In the genomic region with DNA sequence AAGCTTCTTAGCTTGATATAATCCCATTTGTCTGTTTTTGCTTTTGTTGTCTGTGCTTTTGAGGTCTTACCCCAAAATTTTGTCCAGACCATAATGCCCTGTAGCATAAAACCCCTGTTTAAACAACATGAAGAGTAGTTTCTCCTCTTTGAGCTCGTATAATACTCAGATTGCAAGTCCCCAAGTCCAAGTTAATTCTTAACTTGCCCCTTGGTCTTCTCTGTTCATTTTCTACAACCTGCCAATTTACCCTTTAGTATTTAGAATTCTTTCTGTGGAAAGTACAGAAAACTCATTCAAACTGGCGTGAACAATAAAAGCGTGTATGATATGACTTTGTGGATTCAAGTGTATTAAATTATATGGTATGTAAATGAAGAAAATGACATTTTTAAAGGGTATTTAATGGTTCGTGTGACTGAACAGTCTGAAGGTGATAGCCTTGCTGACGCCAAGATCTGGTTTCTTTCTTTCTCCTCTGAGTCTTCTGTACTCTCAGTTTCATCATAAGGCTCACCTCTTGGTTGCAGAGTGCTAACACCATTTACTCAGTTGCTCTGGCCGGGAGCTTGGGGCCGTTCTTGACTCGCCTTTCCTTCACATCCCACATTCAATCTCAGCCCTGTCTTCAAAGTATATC, we compare ENCODE assay signal across 25 cellular contexts.
A peak's percentile ranks its signal among the peaks of the same experiment; 100 is the strongest.
DNase-seq lines count a peak whose midpoint lies in the region; ATAC-seq and TF ChIP-seq lines count a peak whose summit lies in the region.
"Had no signal": no experiment of that assay in that cellular context is flagged by ENCODE, and none has a peak within 500 bp of the region (broad histone marks: within the 10 kb centered on the region; RNA-seq: fewer than 3 reads in every experiment).

No MANE protein-coding gene starts in this region.

- H3K36me3 ChIP-seq in smooth muscle cell (ENCODE audit: low read depth) (no peaks in the 10 kb centered on the region), Caco-2 (ENCODE audit: control insufficient read depth, insufficient read depth, low read length) (no peaks in the 10 kb centered on the region)
- H3K36me3 ChIP-seq: Peyer's patch, SJCRH30 had no signal

- no peak for DNase-seq in activated T-cell treated with anti-CD3 and anti-CD28 coated beads, Interleukin-2, amount 50 U/mL, for 24 hours
- DNase-seq in activated T-cell treated with anti-CD3 and anti-CD28 coated beads for 4 hours (no peak), left lobe of liver (ENCODE audit: low spot score) (no peak), smooth muscle cell (lab: John Stamatoyannopoulos, UW; ENCODE audit: unreplicated experiment) (no peak), HK-2 (ENCODE audit: unreplicated experiment) (no peak), Caco-2 (no peak)
- no peak for DNase-seq in activated T-helper 2 cell treated with anti-CD3 and anti-CD28 coated beads, Interferon-gamma antibody, Interleukin-2, Interleukin-4, amounts not matched to agents 10 μg/mL and 5 μg/mL and 100 μg/mL, durations not matched to agents 14 hours and 24 hours and 36 hours (ENCODE audit: low spot score)
- DNase-seq: 8988T; AML-193; C1 segment of cervical spinal cord; Calu3; CD8-positive, alpha-beta T cell; DMS153; GOT3; HCEC 1CT; IMR-90; NCI-H1105; NCI-H146; NCI-H2029; NCI-H2227 treated with DMSO at 0.1 percent for 48 hours; NCI-H510A treated with DMSO at 0.1 percent for 48 hours; NCI-H748 treated with DMSO at 0.1 percent for 48 hours; Peyer's patch; SJCRH30 had no signal

- H3K9me3 ChIP-seq in smooth muscle cell (replicated peaks; ENCODE audit: low read depth) (no peaks in the 10 kb centered on the region), Caco-2 (no peaks in the 10 kb centered on the region)
- H3K9me3 ChIP-seq: Peyer's patch had no signal

- TF ChIP-seq CTCF in brain (conservative IDR thresholded peaks at IDR 0.05) (no peak), smooth muscle cell (IDR thresholded peaks at IDR 0.05; ENCODE audit: borderline replicate concordance, insufficient read depth, poor library complexity, severe bottlenecking) (no peak), Caco-2 (IDR thresholded peaks at IDR 0.05; ENCODE audit: insufficient read depth in 1 of 2, low read depth in 1 of 2, low read length in 1 of 2, severe bottlenecking in 1 of 2, unreplicated experiment in 1 of 2) (no peak)

- no peaks in the 10 kb centered on the region for H4K20me1 ChIP-seq in smooth muscle cell (ENCODE audit: low read depth)

- H3K4me3 Mint-ChIP-seq in activated T-cell treated with anti-CD3 and anti-CD28 coated beads, Interleukin-2, amount 50 U/mL, for 24 hours, result no peak overlapping the region
- H3K4me3 Mint-ChIP-seq in brain (no peak overlapping the region), Caco-2 (ENCODE audit: unreplicated experiment) (no peak overlapping the region)
- H3K4me3 Mint-ChIP-seq in activated T-helper 2 cell treated with anti-CD3 and anti-CD28 coated beads, Interferon-gamma antibody, Interleukin-2, Interleukin-4, amounts not matched to agents 10 μg/mL and 5 μg/mL and 100 μg/mL, durations not matched to agents 14 hours and 24 hours and 36 hours (ENCODE audit: low read depth), result no peak overlapping the region
- H3K4me3 Mint-ChIP-seq: CD8-positive, alpha-beta T cell had no signal

- no peak overlapping the region for H3K9ac ChIP-seq in smooth muscle cell (ENCODE audit: low read depth)

- no TSS peak for BruUV-seq in Caco-2 (replicated peaks; lab: Mats Ljungman, UMichigan)

- CTCF ChIA-PET in Caco-2 (lab: Charles Lee), result interaction anchor here (0.6 kb wide), 1 partner anchor 186 kb away, joined by 3 read pairs; no protein-coding TSS in a partner anchor

- 91% methylated on average over 8 of the region's 8 CpGs for WGBS in smooth muscle cell (ENCODE audit: low lambda C conversion rate)

- H3K27ac ChIP-seq in smooth muscle cell (ENCODE audit: low read depth), result no peak overlapping the region
- H3K27ac ChIP-seq: SJCRH30 had no signal

- no peak overlapping the region for H3K4me2 ChIP-seq in smooth muscle cell

- H3K27ac Mint-ChIP-seq in activated T-cell treated with anti-CD3 and anti-CD28 coated beads, Interleukin-2, amount 50 U/mL, for 24 hours, result peak overlapping the region; percentile 17
- H3K27ac Mint-ChIP-seq in brain, result peak overlapping the region in 4 of 5 experiments; percentile 5 to 86 (median 56)
- H3K27ac Mint-ChIP-seq in activated T-helper 2 cell treated with anti-CD3 and anti-CD28 coated beads, Interferon-gamma antibody, Interleukin-2, Interleukin-4, amounts not matched to agents 10 μg/mL and 5 μg/mL and 100 μg/mL, durations not matched to agents 14 hours and 24 hours and 36 hours, result no peak overlapping the region
- no peak overlapping the region for H3K27ac Mint-ChIP-seq in Caco-2 (ENCODE audit: unreplicated experiment)
- H3K27ac Mint-ChIP-seq: CD8-positive, alpha-beta T cell had no signal

- peak overlapping the region; percentile 25 for H3K4me3 ChIP-seq in smooth muscle cell
- no peak overlapping the region for H3K4me3 ChIP-seq in Caco-2 (ENCODE audit: low read depth, low read length)
- H3K4me3 ChIP-seq: SJCRH30 had no signal

- H3K27me3 Mint-ChIP-seq in activated T-cell treated with anti-CD3 and anti-CD28 coated beads, Interleukin-2, amount 50 U/mL, for 24 hours, result no peaks in the 10 kb centered on the region
- H3K27me3 Mint-ChIP-seq in brain, result no peaks in the 10 kb centered on the region
- no peaks in the 10 kb centered on the region for H3K27me3 Mint-ChIP-seq in activated T-helper 2 cell treated with anti-CD3 and anti-CD28 coated beads, Interferon-gamma antibody, Interleukin-2, Interleukin-4, amounts not matched to agents 10 μg/mL and 5 μg/mL and 100 μg/mL, durations not matched to agents 14 hours and 24 hours and 36 hours (ENCODE audit: low read depth)
- H3K27me3 Mint-ChIP-seq in Caco-2 (ENCODE audit: insufficient read depth, unreplicated experiment), result no peaks in the 10 kb centered on the region

- H3K9me3 Mint-ChIP-seq in activated T-cell treated with anti-CD3 and anti-CD28 coated beads, Interleukin-2, amount 50 U/mL, for 24 hours, result no peaks in the 10 kb centered on the region
- H3K9me3 Mint-ChIP-seq in brain, result no peaks in the 10 kb centered on the region
- H3K9me3 Mint-ChIP-seq in activated T-helper 2 cell treated with anti-CD3 and anti-CD28 coated beads, Interferon-gamma antibody, Interleukin-2, Interleukin-4, amounts not matched to agents 10 μg/mL and 5 μg/mL and 100 μg/mL, durations not matched to agents 14 hours and 24 hours and 36 hours, result no peaks in the 10 kb centered on the region
- H3K9me3 Mint-ChIP-seq in Caco-2 (ENCODE audit: unreplicated experiment), result no peaks in the 10 kb centered on the region
- H3K9me3 Mint-ChIP-seq: CD8-positive, alpha-beta T cell had no signal

- intact Hi-C loops in activated T-helper 2 cell treated with anti-CD3 and anti-CD28 coated beads, Interferon-gamma antibody, Interleukin-2, Interleukin-4, amounts not matched to agents 10 μg/mL and 5 μg/mL and 100 μg/mL, durations not matched to agents 14 hours and 24 hours and 36 hours (cut with micrococcal nuclease), result no loop called here
- intact Hi-C loops in Caco-2 (cut with micrococcal nuclease; ENCODE audit: unreplicated experiment), result no loop called here

- H3K79me2 ChIP-seq in smooth muscle cell (ENCODE audit: low read depth), result no peaks in the 10 kb centered on the region

- H3F3A ChIP-seq in smooth muscle cell (ENCODE audit: low read depth), result peaks cover 3% of the 10 kb centered on the region

- POLR2A ChIA-PET in Caco-2 (lab: Charles Lee), result no interaction called here

- ATAC-seq in left lobe of liver, result peak; percentile 86
- ATAC-seq: CD8-positive, alpha-beta T cell had no signal

- H3K27me3 ChIP-seq in smooth muscle cell (ENCODE audit: low read depth) (no peaks in the 10 kb centered on the region), Caco-2 (replicated peaks; ENCODE audit: control insufficient read depth, insufficient read depth, low read length) (no peaks in the 10 kb centered on the region)
- H3K27me3 ChIP-seq: Peyer's patch, SJCRH30 had no signal

- no peaks in the 10 kb centered on the region for H3K4me1 ChIP-seq in smooth muscle cell (ENCODE audit: low read depth)
- H3K4me1 ChIP-seq in Caco-2, result peaks cover 20% of the 10 kb centered on the region
- H3K4me1 ChIP-seq: SJCRH30 had no signal

- H2AFZ ChIP-seq in smooth muscle cell (ENCODE audit: low read depth), result no peak overlapping the region

- H3K36me3 Mint-ChIP-seq in activated T-cell treated with anti-CD3 and anti-CD28 coated beads, Interleukin-2, amount 50 U/mL, for 24 hours (ENCODE audit: low read depth), result peaks cover 34% of the 10 kb centered on the region
- no peaks in the 10 kb centered on the region for H3K36me3 Mint-ChIP-seq in brain
- H3K36me3 Mint-ChIP-seq in activated T-helper 2 cell treated with anti-CD3 and anti-CD28 coated beads, Interferon-gamma antibody, Interleukin-2, Interleukin-4, amounts not matched to agents 10 μg/mL and 5 μg/mL and 100 μg/mL, durations not matched to agents 14 hours and 24 hours and 36 hours (ENCODE audit: low read depth), result peaks cover 36% of the 10 kb centered on the region
- no peaks in the 10 kb centered on the region for H3K36me3 Mint-ChIP-seq in Caco-2 (ENCODE audit: insufficient read depth, unreplicated experiment)

- H3K4me1 Mint-ChIP-seq in activated T-cell treated with anti-CD3 and anti-CD28 coated beads, Interleukin-2, amount 50 U/mL, for 24 hours (ENCODE audit: low read depth), result peaks cover 74% of the 10 kb centered on the region
- H3K4me1 Mint-ChIP-seq in brain (peaks cover 48% of the 10 kb centered on the region), Caco-2 (ENCODE audit: low read depth, unreplicated experiment) (peaks cover 12% of the 10 kb centered on the region)
- peaks cover 50% of the 10 kb centered on the region for H3K4me1 Mint-ChIP-seq in activated T-helper 2 cell treated with anti-CD3 and anti-CD28 coated beads, Interferon-gamma antibody, Interleukin-2, Interleukin-4, amounts not matched to agents 10 μg/mL and 5 μg/mL and 100 μg/mL, durations not matched to agents 14 hours and 24 hours and 36 hours (ENCODE audit: low read depth)

Comparison
In these comparisons a context has a peak if more than half of its experiments do, and no peak if none do; other contexts are left out.
1. H3K27ac Mint-ChIP-seq: peak in activated T-cell treated with anti-CD3 and anti-CD28 coated beads, Interleukin-2, amount 50 U/mL, for 24 hours (single experiment) and brain (4 of 5); none in activated T-helper 2 cell treated with anti-CD3 and anti-CD28 coated beads, Interferon-gamma antibody, Interleukin-2, Interleukin-4, amounts not matched to agents 10 μg/mL and 5 μg/mL and 100 μg/mL, durations not matched to agents 14 hours and 24 hours and 36 hours (single experiment) and Caco-2 (single experiment).